ENCODE assay signal across 8 cellular contexts in the genomic region with DNA sequence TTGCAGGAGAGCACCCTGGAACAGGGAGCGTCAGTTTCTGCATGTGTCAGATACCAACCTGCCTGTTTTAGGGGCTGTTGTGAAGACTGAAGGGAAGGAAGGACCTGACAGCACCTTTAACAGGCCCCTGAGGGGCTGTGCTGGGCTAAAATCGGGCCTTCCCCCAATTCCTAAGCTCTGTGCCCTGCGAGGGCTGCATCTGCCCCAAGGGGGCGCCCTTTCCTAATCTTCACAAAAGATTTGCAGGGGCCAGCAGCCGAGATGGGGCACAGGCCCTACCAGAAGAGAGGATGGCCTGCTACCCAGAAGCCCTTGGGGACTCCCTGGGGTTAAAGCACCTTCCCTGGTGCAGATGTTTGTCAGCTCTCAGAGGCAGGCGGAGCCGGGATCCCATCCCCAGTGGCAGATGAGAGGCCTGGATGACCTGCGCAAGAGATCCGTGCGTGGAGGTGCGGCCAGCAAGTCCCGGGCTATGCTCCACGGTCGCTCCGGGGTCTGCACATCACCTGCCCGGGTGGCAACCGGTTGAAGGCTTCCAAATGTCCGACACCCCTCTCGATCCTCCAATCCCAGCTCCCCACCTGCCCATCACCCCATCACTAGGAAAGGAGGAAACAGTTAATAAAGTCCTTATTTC. TPM values are rescaled to one million over a fixed set of nuclear protein-coding genes. Genes with fewer than 3 reads are reported as not detected.
DNase-seq lines count a peak whose midpoint lies in the region; ATAC-seq and TF ChIP-seq lines count a peak whose summit lies in the region.

No MANE protein-coding gene starts in this region.

- CTCF ChIA-PET in MCF 10A (lab: Yijun Ruan, JAX) = interaction anchor here (0.6 to 4.8 kb wide), 32 partner anchors 9 to 412 kb away, joined by 3 to 45 read pairs (median 4); partner anchors contain the start of gene KIF7

- no peaks in the 10 kb centered on the region for H3K4me1 Mint-ChIP-seq in MCF 10A (ENCODE audit: insufficient read depth, unreplicated experiment)

- no peak overlapping the region for H3K27ac ChIP-seq in lower lobe of right lung

- H3K4me3 Mint-ChIP-seq in MCF 10A (ENCODE audit: unreplicated experiment) = no peak overlapping the region

- H3K27me3 ChIP-seq in lower lobe of right lung (ENCODE audit: low read depth) = peaks cover 26% of the 10 kb centered on the region

- H3K9me3 Mint-ChIP-seq in MCF 10A (ENCODE audit: unreplicated experiment) = no peaks in the 10 kb centered on the region

- no peak overlapping the region for H3K27ac Mint-ChIP-seq in MCF 10A (ENCODE audit: low read depth, unreplicated experiment)

- TF ChIP-seq CTCF in MCF 10A (IDR thresholded peaks at IDR 0.05; ENCODE audit: unreplicated experiment) (peak; percentile 75), lower lobe of right lung (IDR thresholded peaks at IDR 0.05) (peak; percentile 43)

- ATAC-seq in lower lobe of right lung (no peak), GM21737 (IDR thresholded peaks at IDR 0.05; ENCODE audit: unreplicated experiment) (no peak), HG02623 (IDR thresholded peaks at IDR 0.05; ENCODE audit: unreplicated experiment) (no peak), HG03457 (IDR thresholded peaks at IDR 0.05; ENCODE audit: unreplicated experiment) (no peak)

- no peaks in the 10 kb centered on the region for H3K36me3 ChIP-seq in lower lobe of right lung

- POLR2A ChIA-PET in MCF 10A (lab: Yijun Ruan, JAX) = interaction anchor here (0.7 to 1.1 kb wide), 2 partner anchors 13 to 33 kb away, joined by 4 read pairs; no protein-coding TSS in a partner anchor

- H3K36me3 Mint-ChIP-seq in MCF 10A (ENCODE audit: insufficient read depth, unreplicated experiment) = no peaks in the 10 kb centered on the region

- DNase-seq in EL = peak; percentile 49
- DNase-seq in HT-29 (ENCODE audit: low spot score) = peak; percentile 70
- peak; percentile 11 to 45 for DNase-seq in SHP77 (lab: John Stamatoyannopoulos, UW)
- peak; percentile 70 for DNase-seq in MCF 10A (ENCODE audit: unreplicated experiment)
- no peak for DNase-seq in lower lobe of right lung

- no peaks in the 10 kb centered on the region for H3K4me1 ChIP-seq in lower lobe of right lung

- H3K27me3 Mint-ChIP-seq in MCF 10A (ENCODE audit: insufficient read depth, unreplicated experiment) = peaks cover 25% of the 10 kb centered on the region

- H3K4me3 ChIP-seq in lower lobe of right lung = no peak overlapping the region

- no TSS peak for BruUV-seq in MCF 10A (replicated peaks; lab: Mats Ljungman, UMichigan)

- intact Hi-C loops in MCF 10A (cut with micrococcal nuclease) (loop anchor here (1.0 kb wide), 2 partner anchors 31 to 114 kb away; no protein-coding TSS in a partner anchor), lower lobe of right lung (cut with DNase I) (no loop called here)

- H3K9me3 ChIP-seq in lower lobe of right lung = no peaks in the 10 kb centered on the region

RNA-seq across cellular contexts. Expression of gene RHCG, which starts 53.6 kb away (rescaled TPM):
- total RNA-seq in HT-29 (2014; rRNA removed; shearing (Covaris generic)) = not detected in 2 replicates
- not detected in 2 replicates for total RNA-seq in MCF 10A (2022)
- not detected for total RNA-seq in lower lobe of right lung
